2 cellular contexts compared by ENCODE assay signal in the genomic region with DNA sequence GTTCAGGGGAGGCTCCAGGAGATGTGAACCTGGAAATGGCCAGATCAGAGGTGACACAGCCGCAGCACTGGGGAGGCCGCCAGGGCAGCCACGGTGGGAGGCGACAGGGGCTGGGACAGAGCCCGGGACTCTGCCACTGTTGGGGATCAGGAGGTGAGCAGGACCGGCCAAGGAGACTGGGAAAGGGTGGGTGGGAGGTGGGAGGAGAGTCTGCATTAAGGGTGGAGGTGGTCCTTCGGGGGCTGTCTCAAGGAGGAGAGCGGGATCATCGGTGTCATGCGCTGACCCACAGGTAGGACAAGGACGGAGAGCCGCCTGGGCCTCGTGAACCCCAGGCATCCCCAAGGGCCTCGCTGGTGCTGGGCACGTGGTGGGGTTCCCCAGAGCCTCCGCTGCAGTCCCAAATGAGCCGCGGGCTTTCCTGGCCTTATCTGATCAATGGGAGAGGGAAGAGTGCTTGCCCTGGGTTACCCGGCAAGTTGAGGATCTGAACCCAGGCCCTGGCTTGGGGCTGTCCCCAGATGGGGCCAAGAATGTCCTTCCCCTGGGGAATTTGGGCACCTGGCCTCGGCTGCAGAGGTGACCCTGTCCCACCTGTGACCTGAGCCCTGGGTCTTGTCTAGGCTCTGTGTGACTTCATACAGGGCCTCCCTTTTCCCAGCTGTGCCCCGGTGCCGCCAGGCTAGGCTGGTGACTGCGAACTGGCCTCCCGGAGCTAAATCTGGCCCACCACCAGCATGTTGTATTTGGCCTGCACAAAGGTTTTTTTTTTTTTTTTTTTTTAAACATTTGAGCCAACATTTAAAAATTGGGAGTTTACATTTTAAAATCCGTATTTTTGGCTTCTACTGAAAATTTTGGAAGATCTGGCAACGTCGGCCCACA.
TF ChIP-seq lines count a peak whose summit lies in the region.

No MANE protein-coding gene starts in this region.

TF ChIP-seq in HEK293, 187 proteins besides CTCF, POLR2A, EP300 and RAD21 (continued from another document):
- TF ChIP-seq KLF1 (tag by site-specific recombination; IDR thresholded peaks at IDR 0.05): no peak
- TF ChIP-seq, protein P1, sequence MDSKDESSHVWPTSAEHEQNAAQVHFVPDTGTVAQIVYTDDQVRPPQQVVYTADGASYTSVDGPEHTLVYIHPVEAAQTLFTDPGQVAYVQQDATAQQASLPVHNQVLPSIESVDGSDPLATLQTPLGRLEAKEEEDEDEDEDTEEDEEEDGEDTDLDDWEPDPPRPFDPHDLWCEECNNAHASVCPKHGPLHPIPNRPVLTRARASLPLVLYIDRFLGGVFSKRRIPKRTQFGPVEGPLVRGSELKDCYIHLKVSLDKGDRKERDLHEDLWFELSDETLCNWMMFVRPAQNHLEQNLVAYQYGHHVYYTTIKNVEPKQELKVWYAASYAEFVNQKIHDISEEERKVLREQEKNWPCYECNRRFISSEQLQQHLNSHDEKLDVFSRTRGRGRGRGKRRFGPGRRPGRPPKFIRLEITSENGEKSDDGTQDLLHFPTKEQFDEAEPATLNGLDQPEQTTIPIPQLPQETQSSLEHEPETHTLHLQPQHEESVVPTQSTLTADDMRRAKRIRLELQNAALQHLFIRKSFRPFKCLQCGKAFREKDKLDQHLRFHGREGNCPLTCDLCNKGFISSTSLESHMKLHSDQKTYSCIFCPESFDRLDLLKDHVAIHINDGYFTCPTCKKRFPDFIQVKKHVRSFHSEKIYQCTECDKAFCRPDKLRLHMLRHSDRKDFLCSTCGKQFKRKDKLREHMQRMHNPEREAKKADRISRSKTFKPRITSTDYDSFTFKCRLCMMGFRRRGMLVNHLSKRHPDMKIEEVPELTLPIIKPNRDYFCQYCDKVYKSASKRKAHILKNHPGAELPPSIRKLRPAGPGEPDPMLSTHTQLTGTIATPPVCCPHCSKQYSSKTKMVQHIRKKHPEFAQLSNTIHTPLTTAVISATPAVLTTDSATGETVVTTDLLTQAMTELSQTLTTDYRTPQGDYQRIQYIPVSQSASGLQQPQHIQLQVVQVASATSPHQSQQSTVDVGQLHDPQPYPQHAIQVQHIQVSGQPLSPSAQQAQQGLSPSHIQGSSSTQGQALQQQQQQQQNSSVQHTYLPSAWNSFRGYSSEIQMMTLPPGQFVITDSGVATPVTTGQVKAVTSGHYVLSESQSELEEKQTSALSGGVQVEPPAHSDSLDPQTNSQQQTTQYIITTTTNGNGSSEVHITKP (tag by site-specific recombination; IDR thresholded peaks at IDR 0.05): no peak
- TF ChIP-seq ZFHX2 (tag by site-specific recombination; conservative IDR thresholded peaks at IDR 0.05): peak; percentile 61
- no peak for TF ChIP-seq GLI4 (tag by site-specific recombination; IDR thresholded peaks at IDR 0.05)
- TF ChIP-seq, protein P2, sequence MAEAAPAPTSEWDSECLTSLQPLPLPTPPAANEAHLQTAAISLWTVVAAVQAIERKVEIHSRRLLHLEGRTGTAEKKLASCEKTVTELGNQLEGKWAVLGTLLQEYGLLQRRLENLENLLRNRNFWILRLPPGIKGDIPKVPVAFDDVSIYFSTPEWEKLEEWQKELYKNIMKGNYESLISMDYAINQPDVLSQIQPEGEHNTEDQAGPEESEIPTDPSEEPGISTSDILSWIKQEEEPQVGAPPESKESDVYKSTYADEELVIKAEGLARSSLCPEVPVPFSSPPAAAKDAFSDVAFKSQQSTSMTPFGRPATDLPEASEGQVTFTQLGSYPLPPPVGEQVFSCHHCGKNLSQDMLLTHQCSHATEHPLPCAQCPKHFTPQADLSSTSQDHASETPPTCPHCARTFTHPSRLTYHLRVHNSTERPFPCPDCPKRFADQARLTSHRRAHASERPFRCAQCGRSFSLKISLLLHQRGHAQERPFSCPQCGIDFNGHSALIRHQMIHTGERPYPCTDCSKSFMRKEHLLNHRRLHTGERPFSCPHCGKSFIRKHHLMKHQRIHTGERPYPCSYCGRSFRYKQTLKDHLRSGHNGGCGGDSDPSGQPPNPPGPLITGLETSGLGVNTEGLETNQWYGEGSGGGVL (tag by site-specific recombination; IDR thresholded peaks at IDR 0.05): no peak
- peak; percentile 17; the same call in 1 of the 2 replicates for TF ChIP-seq ZIC2 (tag by site-specific recombination; IDR thresholded peaks at IDR 0.05)
- TF ChIP-seq EGR2 (tag by site-specific recombination; IDR thresholded peaks at IDR 0.05; ENCODE audit: low read depth): peak; percentile 58; the same call in 1 of the 2 replicates
- 0 out of 2 replicates have a peak, but pooled peaks have one; percentile 22 for TF ChIP-seq BCL11B (tag by site-specific recombination; IDR thresholded peaks at IDR 0.05; ENCODE audit: low read depth)
- TF ChIP-seq ZNF416 (tag by site-specific recombination; IDR thresholded peaks at IDR 0.05): no peak

TF ChIP-seq in H1, 55 proteins besides CTCF, POLR2A, EP300 and RAD21:
- no peak for TF ChIP-seq PHF8 (conservative IDR thresholded peaks at IDR 0.05; ENCODE audit: low read depth, low read length)
- TF ChIP-seq, protein P3, sequence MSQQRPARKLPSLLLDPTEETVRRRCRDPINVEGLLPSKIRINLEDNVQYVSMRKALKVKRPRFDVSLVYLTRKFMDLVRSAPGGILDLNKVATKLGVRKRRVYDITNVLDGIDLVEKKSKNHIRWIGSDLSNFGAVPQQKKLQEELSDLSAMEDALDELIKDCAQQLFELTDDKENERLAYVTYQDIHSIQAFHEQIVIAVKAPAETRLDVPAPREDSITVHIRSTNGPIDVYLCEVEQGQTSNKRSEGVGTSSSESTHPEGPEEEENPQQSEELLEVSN (IDR thresholded peaks at IDR 0.05): peak; percentile 36; the same call in 1 of the 2 replicates
- TF ChIP-seq SIX5 (IDR thresholded peaks at IDR 0.05; ENCODE audit: low read depth, low read length): no peak
- TF ChIP-seq SAP30 (IDR thresholded peaks at IDR 0.05; ENCODE audit: insufficient read depth, insufficient replicate concordance, low read length): no peak
- TF ChIP-seq NRF1 (IDR thresholded peaks at IDR 0.05; ENCODE audit: low read depth, low read length): no peak
- TF ChIP-seq ASH2L (IDR thresholded peaks at IDR 0.05; ENCODE audit: low read length): no peak
- no peak for TF ChIP-seq CBX8 (IDR thresholded peaks at IDR 0.05; ENCODE audit: borderline replicate concordance, low read depth, low read length)
- TF ChIP-seq TCF12 (IDR thresholded peaks at IDR 0.05; ENCODE audit: low read depth, low read length): no peak
- no peak for TF ChIP-seq RNF2 (IDR thresholded peaks at IDR 0.05; ENCODE audit: borderline replicate concordance, low read depth, low read length, missing control alignments, poor library complexity, severe bottlenecking)
- TF ChIP-seq CHD2 (IDR thresholded peaks at IDR 0.05; ENCODE audit: low read length): no peak
- TF ChIP-seq ZNF274 (IDR thresholded peaks at IDR 0.05; ENCODE audit: borderline replicate concordance, extremely low read depth, low read length): no peak
- no peak for TF ChIP-seq SP1 (IDR thresholded peaks at IDR 0.05; ENCODE audit: low read depth, low read length)
- TF ChIP-seq TBP (IDR thresholded peaks at IDR 0.05; ENCODE audit: low read depth, low read length): no peak
- no peak for TF ChIP-seq KDM5A (IDR thresholded peaks at IDR 0.05; ENCODE audit: low read length)
- TF ChIP-seq, protein P4, sequence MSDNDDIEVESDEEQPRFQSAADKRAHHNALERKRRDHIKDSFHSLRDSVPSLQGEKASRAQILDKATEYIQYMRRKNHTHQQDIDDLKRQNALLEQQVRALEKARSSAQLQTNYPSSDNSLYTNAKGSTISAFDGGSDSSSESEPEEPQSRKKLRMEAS (IDR thresholded peaks at IDR 0.05): peak; percentile 10; the same call in 1 of the 2 replicates
- TF ChIP-seq GTF2F1 (IDR thresholded peaks at IDR 0.05; ENCODE audit: borderline replicate concordance, low read depth, low read length): no peak
- TF ChIP-seq RBBP5 (IDR thresholded peaks at IDR 0.05; ENCODE audit: borderline replicate concordance, low read depth, low read length): no peak
